In genomic region chr2:65033178-65033577, GRCh38 we compare ENCODE assay signal across 10 cellular contexts. TPM values are rescaled to one million over a fixed set of nuclear protein-coding genes. Genes with fewer than 3 reads are reported as not detected.
A peak's percentile ranks its signal among the peaks of the same experiment; 100 is the strongest.
DNase-seq lines count a peak whose midpoint lies in the region; ATAC-seq and TF ChIP-seq lines count a peak whose summit lies in the region.
"Had no signal": no experiment of that assay in that cellular context is flagged by ENCODE, and none has a peak within 500 bp of the region (broad histone marks: within the 10 kb centered on the region; RNA-seq: fewer than 3 reads in every experiment).

No MANE protein-coding gene starts in this region.

- H3K27me3 Mint-ChIP-seq in effector memory CD8-positive, alpha-beta T cell: no peaks in the 10 kb centered on the region
- no peaks in the 10 kb centered on the region for H3K27me3 Mint-ChIP-seq in activated T-helper 17 cell treated with anti-CD3 and anti-CD28 coated beads, Interleukin-2, amount 50 U/mL, for 72 hours
- H3K27me3 Mint-ChIP-seq in WTC11 (ENCODE audit: low read depth): no peaks in the 10 kb centered on the region
- H3K27me3 Mint-ChIP-seq: activated naive CD8-positive, alpha-beta T cell had no signal

- no peaks in the 10 kb centered on the region for H3K27me3 ChIP-seq in GM06990 (replicated peaks; ENCODE audit: control insufficient read depth, insufficient read depth, low read length)

- POLR2A ChIA-PET in WTC11 (lab: Charles Lee): interaction anchor here (0.6 kb wide), 2 partner anchors 43 to 189 kb away, joined by 3 read pairs; no protein-coding TSS in a partner anchor

- TF ChIP-seq CTCF in GM06990 (IDR thresholded peaks at IDR 0.05; ENCODE audit: insufficient read depth, low read length, poor library complexity, severe bottlenecking): peak; percentile 27
- no peak for TF ChIP-seq CTCF in WTC11 (IDR thresholded peaks at IDR 0.05)

- ATAC-seq in effector memory CD8-positive, alpha-beta T cell (replicated peaks): peak; percentile 27
- ATAC-seq in activated T-helper 17 cell treated with anti-CD3 and anti-CD28 coated beads, Interleukin-2, amount 50 U/mL, for 72 hours (replicated peaks): no peak
- no peak for ATAC-seq in WTC11

- DNase-seq in ACHN (peak; percentile 36), GM06990 (ENCODE audit: extremely low read depth, insufficient read length) (no peak), NCI-H526 treated with DMSO at 0.1 percent for 48 hours (lab: John Stamatoyannopoulos, UW) (peak; percentile 13), SK-N-DZ (ENCODE audit: low spot score) (no peak), WTC11 (ENCODE audit: low spot score) (no peak), iPS-NIHi7 (ENCODE audit: extremely low spot score) (no peak)
- no peak for DNase-seq in effector memory CD8-positive, alpha-beta T cell
- DNase-seq: hippocampal formation had no signal

- CTCF ChIA-PET in WTC11 (lab: Charles Lee): interaction anchor here (0.6 to 3.4 kb wide), 6 partner anchors 16 to 115 kb away, joined by 3 to 39 read pairs (median 4); no protein-coding TSS in a partner anchor

- H3K36me3 ChIP-seq in GM06990 (ENCODE audit: control insufficient read depth, insufficient read depth, low read length): no peaks in the 10 kb centered on the region

- peaks cover 16 to 17% of the 10 kb centered on the region in 2 donors for H3K4me1 Mint-ChIP-seq in effector memory CD8-positive, alpha-beta T cell (ENCODE audit: low read depth in 2 of 2)
- peaks cover 12% of the 10 kb centered on the region for H3K4me1 Mint-ChIP-seq in activated T-helper 17 cell treated with anti-CD3 and anti-CD28 coated beads, Interleukin-2, amount 50 U/mL, for 72 hours
- H3K4me1 Mint-ChIP-seq in WTC11: peaks cover 47% of the 10 kb centered on the region

- H3K4me3 Mint-ChIP-seq in effector memory CD8-positive, alpha-beta T cell: no peak overlapping the region
- H3K4me3 Mint-ChIP-seq in activated T-helper 17 cell treated with anti-CD3 and anti-CD28 coated beads, Interleukin-2, amount 50 U/mL, for 72 hours: no peak overlapping the region
- no peak overlapping the region for H3K4me3 Mint-ChIP-seq in WTC11
- H3K4me3 Mint-ChIP-seq: activated naive CD8-positive, alpha-beta T cell had no signal

- H3K9me3 Mint-ChIP-seq in effector memory CD8-positive, alpha-beta T cell: no peaks in the 10 kb centered on the region
- no peaks in the 10 kb centered on the region for H3K9me3 Mint-ChIP-seq in activated T-helper 17 cell treated with anti-CD3 and anti-CD28 coated beads, Interleukin-2, amount 50 U/mL, for 72 hours
- no peaks in the 10 kb centered on the region for H3K9me3 Mint-ChIP-seq in WTC11

- no peak overlapping the region for H3K4me3 ChIP-seq in GM06990 (replicated peaks; ENCODE audit: low read depth, low read length)

- H3K36me3 Mint-ChIP-seq in effector memory CD8-positive, alpha-beta T cell (ENCODE audit: insufficient read depth): peaks cover 5% of the 10 kb centered on the region
- H3K36me3 Mint-ChIP-seq in activated T-helper 17 cell treated with anti-CD3 and anti-CD28 coated beads, Interleukin-2, amount 50 U/mL, for 72 hours (ENCODE audit: low read depth): no peaks in the 10 kb centered on the region
- H3K36me3 Mint-ChIP-seq in WTC11: peaks cover 8% of the 10 kb centered on the region

- in situ Hi-C loops in ACHN (cut with HindIII; ENCODE audit: low pct_ligation_motif_present, low pct_unique_long_range_greater_than_20kb, low sequenced_read_pairs): loop anchor here (25.0 kb wide), 1 partner anchor 96 kb away; no protein-coding TSS in a partner anchor

- no peak overlapping the region for H3K27ac Mint-ChIP-seq in effector memory CD8-positive, alpha-beta T cell
- H3K27ac Mint-ChIP-seq in activated T-helper 17 cell treated with anti-CD3 and anti-CD28 coated beads, Interleukin-2, amount 50 U/mL, for 72 hours: no peak overlapping the region
- no peak overlapping the region for H3K27ac Mint-ChIP-seq in WTC11
- H3K27ac Mint-ChIP-seq: activated naive CD8-positive, alpha-beta T cell had no signal

TF ChIP-seq in WTC11, 78 proteins besides CTCF, POLR2A, EP300 and RAD21 (continues in another document):
- TF ChIP-seq MLX (CRISPR knock-in tag; IDR thresholded peaks at IDR 0.05): no peak
- no peak for TF ChIP-seq ZSCAN18 (CRISPR knock-in tag; IDR thresholded peaks at IDR 0.05)
- TF ChIP-seq GRHL2 (CRISPR knock-in tag; IDR thresholded peaks at IDR 0.05; ENCODE audit: insufficient replicate concordance, severe bottlenecking): no peak
- no peak for TF ChIP-seq FOXK1 (CRISPR knock-in tag; IDR thresholded peaks at IDR 0.05)
- no peak for TF ChIP-seq CREM (CRISPR knock-in tag; IDR thresholded peaks at IDR 0.05)
- TF ChIP-seq TCF7 (CRISPR knock-in tag; IDR thresholded peaks at IDR 0.05; ENCODE audit: low read depth): no peak
- TF ChIP-seq ZNF512 (CRISPR knock-in tag; IDR thresholded peaks at IDR 0.05; ENCODE audit: borderline replicate concordance): no peak
- no peak for TF ChIP-seq JAZF1 (CRISPR knock-in tag; IDR thresholded peaks at IDR 0.05)
- no peak for TF ChIP-seq ZNF425 (CRISPR knock-in tag; conservative IDR thresholded peaks at IDR 0.05)
- no peak for TF ChIP-seq HMGXB4 (CRISPR knock-in tag; IDR thresholded peaks at IDR 0.05)
- no peak for TF ChIP-seq ETV6 (CRISPR knock-in tag; IDR thresholded peaks at IDR 0.05)

RNA-seq across cellular contexts. Expression of gene CEP68, which starts 23.0 kb away (rescaled TPM):
- polyA plus RNA-seq in SK-N-DZ (2014; cell fraction: cytosol; rRNA removed): 14.8 and 19.1 TPM in 2 replicates
- 9.3 and 11.1 TPM in 2 replicates for polyA plus RNA-seq in SK-N-DZ (2014; cell fraction: nucleus; rRNA removed)
- 10 to 100 TPM in 1 of 2 donors, 1 to 10 TPM in 1; 6.9 to 10.5 TPM for total RNA-seq in activated T-helper 17 cell treated with anti-CD3 and anti-CD28 coated beads, Interleukin-2, amount 50 U/mL, for 72 hours
- total RNA-seq in WTC11 (2021): 14.6 to 16.7 TPM (median 15.3 TPM) in 3 replicates

RNA-seq across cellular contexts. Expression of gene SLC1A4, which starts 44.0 kb away (rescaled TPM):
- 14.7 and 20.7 TPM in 2 replicates for polyA plus RNA-seq in SK-N-DZ (2014; cell fraction: cytosol; rRNA removed)
- polyA plus RNA-seq in SK-N-DZ (2014; cell fraction: nucleus; rRNA removed): 8.0 and 10.0 TPM in 2 replicates
- total RNA-seq in activated T-helper 17 cell treated with anti-CD3 and anti-CD28 coated beads, Interleukin-2, amount 50 U/mL, for 72 hours: 10 to 100 TPM in 1 of 2 donors, 1 to 10 TPM in 1; 8.0 to 44.3 TPM
- 0.73 to 1.6 TPM (median 0.80 TPM) in 3 replicates for total RNA-seq in WTC11 (2021)

Comparison
In these comparisons a context has a peak if more than half of its experiments do, and no peak if none do; other contexts are left out.
1. DNase-seq: peak in ACHN (single experiment) and NCI-H526 treated with DMSO at 0.1 percent for 48 hours (single experiment); none in GM06990 (single experiment), effector memory CD8-positive, alpha-beta T cell (0 of 3), SK-N-DZ (single experiment), WTC11 (single experiment) and iPS-NIHi7 (single experiment).